In genomic region chr16:84183572-84183875, GRCh38 we compare ENCODE assay signal across 20 cellular contexts. TPM values are rescaled to one million over a fixed set of nuclear protein-coding genes. Genes with fewer than 3 reads are reported as not detected.
DNase-seq lines count a peak whose midpoint lies in the region; ATAC-seq and TF ChIP-seq lines count a peak whose summit lies in the region.
"Had no signal": no experiment of that assay in that cellular context is flagged by ENCODE, and none has a peak within 500 bp of the region (broad histone marks: within the 10 kb centered on the region; RNA-seq: fewer than 3 reads in every experiment).

No MANE protein-coding gene starts in this region.

- H3K4me3 Mint-ChIP-seq in T-helper 17 cell = no peak overlapping the region
- no peak overlapping the region for H3K4me3 Mint-ChIP-seq in H9
- H3K4me3 Mint-ChIP-seq: HFFc6 had no signal

- no peaks in the 10 kb centered on the region for H3K9me3 Mint-ChIP-seq in H9
- H3K9me3 Mint-ChIP-seq: CD4-positive, CD25-positive, alpha-beta regulatory T cell; HFFc6 had no signal

- no peak overlapping the region for H3K56ac ChIP-seq in H9 (ENCODE audit: insufficient read length, low read depth, low read length)

- no peak overlapping the region for H4K91ac ChIP-seq in H9 (ENCODE audit: insufficient read length, low read depth, low read length)

- peaks cover 36% of the 10 kb centered on the region for H3K4me1 ChIP-seq in lower lobe of right lung
- no peaks in the 10 kb centered on the region for H3K4me1 ChIP-seq in H9 (ENCODE audit: insufficient read depth, low read length)

- H4K5ac ChIP-seq in H9 (ENCODE audit: insufficient read length, low read depth, low read length) = no peak overlapping the region

- H2BK120ac ChIP-seq in H9 (ENCODE audit: low read depth, low read length, poor library complexity, severe bottlenecking) = no peak overlapping the region

- H2BK5ac ChIP-seq in H9 (ENCODE audit: insufficient read length, low read length) = no peak overlapping the region

- WGBS in H9 (ENCODE audit: extremely low coverage, insufficient read length, low lambda C conversion rate) = no CpG with 5 or more reads among the region's 5 CpGs

- TF ChIP-seq CTCF in lower lobe of right lung (IDR thresholded peaks at IDR 0.05) (no peak), H9 (conservative IDR thresholded peaks at IDR 0.05) (no peak)

- H3T11ph ChIP-seq in H9 (ENCODE audit: low read length) = no peak overlapping the region

- H3K36me3 ChIP-seq in lower lobe of right lung = peaks cover 53% of the 10 kb centered on the region

- H4K8ac ChIP-seq in H9 (replicated peaks; ENCODE audit: insufficient read length, low read depth, low read length) = no peak overlapping the region

- H3K27me3 ChIP-seq in lower lobe of right lung (ENCODE audit: low read depth) (no peaks in the 10 kb centered on the region), H9 (ENCODE audit: insufficient read depth, low read length) (no peaks in the 10 kb centered on the region)

- peaks cover 6% of the 10 kb centered on the region for H3K23me2 ChIP-seq in H9 (ENCODE audit: insufficient read length, low read depth, low read length, poor library complexity, severe bottlenecking)

- H3K4me2 ChIP-seq in H9 (ENCODE audit: insufficient read depth, insufficient read length, low read length) = no peak overlapping the region

- H2BK12ac ChIP-seq in H9 (ENCODE audit: insufficient read length, low read depth, low read length) = no peak overlapping the region

- H3K79me2 ChIP-seq in H9 (ENCODE audit: insufficient read depth, low read length) = peaks cover 9% of the 10 kb centered on the region; the same call in 1 of the 2 replicates

- no peak overlapping the region for H3K9ac ChIP-seq in H9 (ENCODE audit: extremely low read depth, insufficient read length, low read length)

- H2BK15ac ChIP-seq in H9 (ENCODE audit: low read depth, low read length) = no peak overlapping the region

- H3K27ac ChIP-seq in lower lobe of right lung (peak overlapping the region; percentile 85), temporal lobe (ENCODE audit: low read depth, low read length) (peak overlapping the region; percentile 11), H9 (ENCODE audit: insufficient read length, low read depth, low read length) (no peak overlapping the region)
- H3K27ac ChIP-seq: 22Rv1 had no signal

- H3K27ac Mint-ChIP-seq in T-helper 17 cell (peak overlapping the region; percentile 24), H9 (no peak overlapping the region; a peak in 1 of 7 replicates)
- H3K27ac Mint-ChIP-seq: HFFc6 had no signal

- H3K4ac ChIP-seq in H9 (ENCODE audit: low read depth, low read length) = no peak overlapping the region

- H3K23ac ChIP-seq in H9 (ENCODE audit: insufficient read length, low read depth, low read length) = no peak overlapping the region

- no peak overlapping the region for H3K4me3 ChIP-seq in lower lobe of right lung
- H3K4me3 ChIP-seq: K562 had no signal

- intact Hi-C loops in Right ventricle myocardium inferior (cut with DNase I) (no loop called here), left cardiac atrium (cut with DNase I) (loop anchor here (10.0 kb wide), 2 partner anchors 209 to 301 kb away; no protein-coding TSS in a partner anchor), lower lobe of right lung (cut with DNase I) (no loop called here)

- H3K36me3 Mint-ChIP-seq in T-helper 17 cell (ENCODE audit: low read depth) (peaks cover 4% of the 10 kb centered on the region), H9 (ENCODE audit: insufficient read depth in 1 of 3, low read depth in 3 of 3) (peaks cover 14 to 54% (median 50%) of the 10 kb centered on the region in 3 experiments; a peak in 6 of 7 replicates)

- H2AK5ac ChIP-seq in H9 (ENCODE audit: insufficient read length, low read length) = no peak overlapping the region

- no peak overlapping the region for H2AFZ ChIP-seq in H9 (ENCODE audit: low read length)

- no peaks in the 10 kb centered on the region for H4K20me1 ChIP-seq in H9 (ENCODE audit: control insufficient read depth, insufficient read depth, insufficient read length)

- ATAC-seq in Right ventricle myocardium inferior (no peak), left cardiac atrium (no peak), T-helper 17 cell (no peak), lower lobe of right lung (no peak)
- ATAC-seq: K562 had no signal

- peaks cover 10% of the 10 kb centered on the region for H3K4me1 Mint-ChIP-seq in T-helper 17 cell
- H3K4me1 Mint-ChIP-seq in H9 = peaks cover 8 to 13% of the 10 kb centered on the region in 2 experiments

- H3K9me3 ChIP-seq in T-helper 17 cell (ENCODE audit: control insufficient read depth, low read length, poor library complexity, severe bottlenecking) = no peaks in the 10 kb centered on the region
- no peaks in the 10 kb centered on the region for H3K9me3 ChIP-seq in lower lobe of right lung
- no peaks in the 10 kb centered on the region for H3K9me3 ChIP-seq in H9 (ENCODE audit: control insufficient read depth, low read depth, low read length)

- H3K18ac ChIP-seq in H9 (ENCODE audit: insufficient read length, low read depth, low read length) = no peak overlapping the region

- H3K27me3 Mint-ChIP-seq in T-helper 17 cell (no peaks in the 10 kb centered on the region), H9 (ENCODE audit: low read depth) (peaks cover 2% of the 10 kb centered on the region; the same call in 1 of the 2 replicates)

- peak; percentile 8 for DNase-seq in Right ventricle myocardium inferior (ENCODE audit: missing footprints)
- DNase-seq in left cardiac atrium = no peak
- no peak for DNase-seq in T-helper 17 cell
- DNase-seq in lower lobe of right lung = no peak
- DNase-seq in AG08396 (ENCODE audit: low spot score) = no peak
- DNase-seq in H9 = no peak
- no peak for DNase-seq in kidney glomerular epithelial cell (lab: John Stamatoyannopoulos, UW)
- DNase-seq: CD4-positive, CD25-positive, alpha-beta regulatory T cell; DMS153; HFFc6; MV-4-11; NCI-H187; NCI-H2227 treated with DMSO at 0.1 percent for 48 hours; NCI-H510A treated with DMSO at 0.1 percent for 48 hours; NCI-H774; SHP77 treated with DMSO at 0.1 percent for 48 hours had no signal

- H3K14ac ChIP-seq in H9 (ENCODE audit: insufficient read depth, low read length) = no peak overlapping the region

- H2BK20ac ChIP-seq in H9 (ENCODE audit: low read depth, low read length, poor library complexity, severe bottlenecking) = no peak overlapping the region

- peaks cover 6% of the 10 kb centered on the region for H3K79me1 ChIP-seq in H9 (ENCODE audit: insufficient read depth, low read depth, low read length, poor library complexity, severe bottlenecking)

RNA-seq across cellular contexts. Expression of gene TAF1C, which starts 3.3 kb away (rescaled TPM):
- total RNA-seq in Right ventricle myocardium inferior (26.5 TPM), left cardiac atrium (10 to 100 TPM; 27.9 to 33.6 TPM), T-helper 17 cell (10 to 100 TPM; 61.8 to 84.5 TPM), lower lobe of right lung (60.6 TPM), temporal lobe (17.5 TPM), H9 (2021) (78.6 and 81.3 TPM in 2 replicates)

RNA-seq across cellular contexts. Expression of gene ADAD2, which starts 7.4 kb away (rescaled TPM):
- not detected for total RNA-seq in Right ventricle myocardium inferior
- under 1 TPM in 1 of 2 donors, not detected in 1; 0.59 TPM for total RNA-seq in left cardiac atrium
- total RNA-seq in T-helper 17 cell = not detected
- not detected for total RNA-seq in lower lobe of right lung
- total RNA-seq in temporal lobe = not detected
- total RNA-seq in H9 (2021) = 0.99 and 1.0 TPM in 2 replicates
- total RNA-seq: CD4-positive, CD25-positive, alpha-beta regulatory T cell; HFFc6; K562; OCI-LY7 had no signal

RNA-seq across cellular contexts. Expression of gene DNAAF1, which starts 38.4 kb away (rescaled TPM):
- total RNA-seq in Right ventricle myocardium inferior (not detected), left cardiac atrium (not detected), T-helper 17 cell (not detected), lower lobe of right lung (18.8 TPM), temporal lobe (0.25 TPM), H9 (2021) (0.15 TPM in 1 of 2 replicates, not detected in the other)
- total RNA-seq: HFFc6, K562 had no signal

RNA-seq across cellular contexts. Expression of gene HSDL1, which starts 38.5 kb away (rescaled TPM):
- total RNA-seq in Right ventricle myocardium inferior (24.1 TPM), left cardiac atrium (10 to 100 TPM; 21.6 to 34.1 TPM), T-helper 17 cell (10 to 100 TPM; 11.9 to 12.6 TPM), lower lobe of right lung (22.5 TPM), temporal lobe (141 TPM), H9 (2021) (34.2 and 38.2 TPM in 2 replicates)

RNA-seq across cellular contexts. Expression of gene KCNG4, which starts 56.3 kb away (rescaled TPM):
- total RNA-seq in Right ventricle myocardium inferior = not detected
- total RNA-seq in left cardiac atrium = not detected
- not detected for total RNA-seq in T-helper 17 cell
- not detected for total RNA-seq in lower lobe of right lung
- total RNA-seq in temporal lobe = not detected
- total RNA-seq in H9 (2021) = not detected in 2 replicates
- total RNA-seq: CD4-positive, CD25-positive, alpha-beta regulatory T cell; HFFc6; K562; OCI-LY7 had no signal

Comparison
In these comparisons a context has a peak if more than half of its experiments do, and no peak if none do; other contexts are left out.
1. intact Hi-C loops: an anchor here in left cardiac atrium (10.0 kb wide); none called in Right ventricle myocardium inferior and lower lobe of right lung.
2. RNA of gene DNAAF1, which starts 38.4 kb away (total RNA-seq): 18.8 TPM in lower lobe of right lung (single experiment); 0.25 TPM in temporal lobe (single experiment), not detected in left cardiac atrium, not detected in Right ventricle myocardium inferior (single experiment), not detected in T-helper 17 cell and 0.15 TPM in H9; every median in the first group is over 10 times any median in the second.